In the genomic region with DNA sequence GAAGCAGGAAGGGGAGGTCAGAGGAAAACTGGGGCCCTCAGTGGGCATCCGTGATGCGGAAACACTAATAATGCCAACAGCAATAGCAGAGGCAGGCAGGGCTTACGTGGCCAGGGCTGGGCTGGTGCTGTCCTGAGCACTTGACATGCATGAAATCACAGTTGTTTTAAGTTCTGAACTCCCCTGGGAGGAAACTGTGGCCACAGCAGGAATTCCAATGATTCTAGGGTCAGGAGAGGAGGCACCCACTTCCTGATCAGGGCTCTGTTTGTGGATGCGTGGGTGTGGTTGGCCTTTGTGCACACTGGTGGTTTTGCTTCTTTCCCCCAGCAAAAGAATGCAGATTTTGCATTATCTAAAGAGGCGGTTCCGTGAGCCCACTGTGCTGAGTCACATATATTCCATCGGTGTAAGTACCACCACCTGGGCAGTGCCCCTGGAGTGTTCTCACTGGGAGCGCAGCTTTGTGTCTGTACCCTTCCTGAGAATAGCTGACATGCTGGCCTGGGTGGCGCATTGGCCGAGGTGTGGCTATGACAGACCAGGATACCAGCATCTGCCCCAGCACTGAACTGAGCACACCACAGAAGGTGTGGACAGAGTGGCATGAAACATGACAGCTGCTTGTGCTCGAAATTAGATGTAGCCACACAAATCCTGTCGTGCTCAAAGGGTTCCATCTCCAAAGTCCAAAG, we compare ENCODE assay signal across 1 cellular context.
A peak's percentile ranks its signal among the peaks of the same experiment; 100 is the strongest.
TF ChIP-seq lines count a peak whose summit lies in the region.

No MANE protein-coding gene starts in this region.

TF ChIP-seq in HEK293, 187 proteins besides CTCF, POLR2A, EP300 and RAD21 (continued from another document):
- TF ChIP-seq, protein P1, sequence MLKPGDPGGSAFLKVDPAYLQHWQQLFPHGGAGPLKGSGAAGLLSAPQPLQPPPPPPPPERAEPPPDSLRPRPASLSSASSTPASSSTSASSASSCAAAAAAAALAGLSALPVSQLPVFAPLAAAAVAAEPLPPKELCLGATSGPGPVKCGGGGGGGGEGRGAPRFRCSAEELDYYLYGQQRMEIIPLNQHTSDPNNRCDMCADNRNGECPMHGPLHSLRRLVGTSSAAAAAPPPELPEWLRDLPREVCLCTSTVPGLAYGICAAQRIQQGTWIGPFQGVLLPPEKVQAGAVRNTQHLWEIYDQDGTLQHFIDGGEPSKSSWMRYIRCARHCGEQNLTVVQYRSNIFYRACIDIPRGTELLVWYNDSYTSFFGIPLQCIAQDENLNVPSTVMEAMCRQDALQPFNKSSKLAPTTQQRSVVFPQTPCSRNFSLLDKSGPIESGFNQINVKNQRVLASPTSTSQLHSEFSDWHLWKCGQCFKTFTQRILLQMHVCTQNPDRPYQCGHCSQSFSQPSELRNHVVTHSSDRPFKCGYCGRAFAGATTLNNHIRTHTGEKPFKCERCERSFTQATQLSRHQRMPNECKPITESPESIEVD (tag by site-specific recombination; IDR thresholded peaks at IDR 0.05), result no peak
- TF ChIP-seq ZNF571 (tag by site-specific recombination; IDR thresholded peaks at IDR 0.05) (no peak), ZFHX2 (tag by site-specific recombination; conservative IDR thresholded peaks at IDR 0.05) (peak; percentile 73), TRIM28 (IDR thresholded peaks at IDR 0.05; ENCODE audit: borderline replicate concordance, low read length) (no peak), ZIC2 (tag by site-specific recombination; IDR thresholded peaks at IDR 0.05) (peak; percentile 37), EGR2 (tag by site-specific recombination; IDR thresholded peaks at IDR 0.05; ENCODE audit: low read depth) (peak; percentile 75), ZNF473 (tag by site-specific recombination; IDR thresholded peaks at IDR 0.05) (no peak), GLIS1 (tag by site-specific recombination; IDR thresholded peaks at IDR 0.05) (no peak), WT1 (tag by site-specific recombination; IDR thresholded peaks at IDR 0.05) (no peak), ZNF561 (tag by site-specific recombination; IDR thresholded peaks at IDR 0.05; ENCODE audit: borderline replicate concordance) (no peak), KLF10 (tag by site-specific recombination; IDR thresholded peaks at IDR 0.05) (no peak)
- TF ChIP-seq, protein P2, sequence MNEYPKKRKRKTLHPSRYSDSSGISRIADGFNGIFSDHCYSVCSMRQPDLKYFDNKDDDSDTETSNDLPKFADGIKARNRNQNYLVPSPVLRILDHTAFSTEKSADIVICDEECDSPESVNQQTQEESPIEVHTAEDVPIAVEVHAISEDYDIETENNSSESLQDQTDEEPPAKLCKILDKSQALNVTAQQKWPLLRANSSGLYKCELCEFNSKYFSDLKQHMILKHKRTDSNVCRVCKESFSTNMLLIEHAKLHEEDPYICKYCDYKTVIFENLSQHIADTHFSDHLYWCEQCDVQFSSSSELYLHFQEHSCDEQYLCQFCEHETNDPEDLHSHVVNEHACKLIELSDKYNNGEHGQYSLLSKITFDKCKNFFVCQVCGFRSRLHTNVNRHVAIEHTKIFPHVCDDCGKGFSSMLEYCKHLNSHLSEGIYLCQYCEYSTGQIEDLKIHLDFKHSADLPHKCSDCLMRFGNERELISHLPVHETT (tag by site-specific recombination; IDR thresholded peaks at IDR 0.05), result no peak
- TF ChIP-seq, protein P3, sequence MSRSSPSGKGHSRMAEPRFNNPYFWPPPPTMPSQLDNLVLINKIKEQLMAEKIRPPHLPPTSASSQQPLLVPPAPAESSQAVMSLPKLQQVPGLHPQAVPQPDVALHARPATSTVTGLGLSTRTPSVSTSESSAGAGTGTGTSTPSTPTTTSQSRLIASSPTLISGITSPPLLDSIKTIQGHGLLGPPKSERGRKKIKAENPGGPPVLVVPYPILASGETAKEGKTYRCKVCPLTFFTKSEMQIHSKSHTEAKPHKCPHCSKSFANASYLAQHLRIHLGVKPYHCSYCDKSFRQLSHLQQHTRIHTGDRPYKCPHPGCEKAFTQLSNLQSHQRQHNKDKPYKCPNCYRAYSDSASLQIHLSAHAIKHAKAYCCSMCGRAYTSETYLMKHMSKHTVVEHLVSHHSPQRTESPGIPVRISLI (tag by site-specific recombination; IDR thresholded peaks at IDR 0.05), result no peak
